In the genomic region with DNA sequence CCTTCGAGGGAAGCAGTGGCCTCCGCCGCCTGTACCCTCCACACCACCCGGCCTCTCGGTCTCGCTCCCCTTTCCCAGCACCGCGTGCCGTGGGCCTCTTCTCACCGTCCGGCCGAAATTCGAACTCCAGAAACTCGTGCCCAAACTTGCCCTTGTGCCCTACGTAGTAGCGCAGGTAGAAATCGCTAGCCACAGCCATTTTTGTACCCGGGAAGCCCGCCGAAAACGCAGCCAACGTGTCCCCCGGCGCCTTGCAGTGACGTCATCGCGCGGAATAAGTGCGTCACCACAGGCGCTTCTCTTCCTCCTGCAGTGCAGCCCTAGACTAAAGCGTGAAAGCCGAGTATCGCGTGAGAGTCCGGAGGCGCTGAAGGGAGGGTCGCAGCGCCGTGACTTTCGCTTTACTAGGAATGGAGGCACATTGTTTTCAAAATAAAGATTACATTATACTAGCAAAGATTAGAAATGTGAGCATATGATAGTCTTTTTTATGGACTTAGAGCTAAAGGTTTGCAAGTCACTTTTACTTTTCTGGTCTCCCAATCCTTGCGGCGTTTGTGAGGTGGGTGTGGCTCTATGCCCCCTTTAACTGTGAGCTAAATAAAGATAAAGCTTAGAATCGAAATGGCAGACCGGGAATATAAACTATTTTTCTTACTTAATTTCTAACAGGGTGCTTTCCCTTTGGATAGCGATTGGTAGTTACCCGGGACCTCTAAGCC, we compare ENCODE assay signal across 8 cellular contexts. TPM values are rescaled to one million over a fixed set of nuclear protein-coding genes. Genes with fewer than 3 reads are reported as not detected.
DNase-seq lines count a peak whose midpoint lies in the region; ATAC-seq and TF ChIP-seq lines count a peak whose summit lies in the region.

Gene MAGOHB (minus strand): TSS at position 276 of the 722 bp plus-strand sequence. CDS start 77 bp downstream, at position 199.

- H3K27me3 ChIP-seq in BJ (ENCODE audit: control insufficient read depth, insufficient read depth, low read length): no peaks in the 10 kb centered on the region

- H3K27me3 Mint-ChIP-seq in activated CD4-positive, alpha-beta T cell treated with anti-CD3 and anti-CD28 coated beads, Interleukin-2, amount 10 ng/mL, durations not matched to agents 7 days and 5 days: peaks cover 12% of the 10 kb centered on the region

- H3K27ac Mint-ChIP-seq in activated CD4-positive, alpha-beta T cell treated with anti-CD3 and anti-CD28 coated beads, Interleukin-2, amount 10 ng/mL, durations not matched to agents 7 days and 5 days: peak within 1 kb of the TSS; percentile 99

- no peaks in the 10 kb centered on the region for H3K9me3 Mint-ChIP-seq in activated CD4-positive, alpha-beta T cell treated with anti-CD3 and anti-CD28 coated beads, Interleukin-2, amount 10 ng/mL, durations not matched to agents 7 days and 5 days

- intact Hi-C loops in left colon (cut with DNase I, micrococcal nuclease): loop anchor here in 1 of 2 donors (10.0 kb wide), 1 partner anchor 111 kb away; the partner anchor contains the start of gene YBX3

- H3K36me3 ChIP-seq in BJ (ENCODE audit: control insufficient read depth, insufficient read depth, low read length): peaks cover 4% of the 10 kb centered on the region; the same call in 1 of the 2 replicates

- peaks cover 30% of the 10 kb centered on the region for H3K4me1 Mint-ChIP-seq in activated CD4-positive, alpha-beta T cell treated with anti-CD3 and anti-CD28 coated beads, Interleukin-2, amount 10 ng/mL, durations not matched to agents 7 days and 5 days

- CTCF ChIA-PET in BJ (lab: Yijun Ruan, JAX): interaction anchor here (0.7 to 2.5 kb wide), 4 partner anchors 12 to 136 kb away, joined by 3 to 6 read pairs (median 4); no protein-coding TSS in a partner anchor
- CTCF ChIA-PET in activated CD4-positive, alpha-beta T cell treated with anti-CD3 and anti-CD28 coated beads, Interleukin-2, amount 10 ng/mL, durations not matched to agents 7 days and 5 days (lab: Charles Lee): no interaction called here

- TF ChIP-seq CTCF in BJ (IDR thresholded peaks at IDR 0.05; ENCODE audit: insufficient read depth, low read depth, low read length): no peak

- ATAC-seq in GM19328 (IDR thresholded peaks at IDR 0.05; ENCODE audit: unreplicated experiment): peak; percentile 95
- ATAC-seq in HG03520 (IDR thresholded peaks at IDR 0.05; ENCODE audit: unreplicated experiment): peak; percentile 97
- ATAC-seq in left colon: peak; percentile 98

- POLR2A ChIA-PET in BJ (lab: Charles Lee): interaction anchor here (0.7 kb wide), 1 partner anchor 121 kb away, joined by 3 read pairs; no protein-coding TSS in a partner anchor
- POLR2A ChIA-PET in activated CD4-positive, alpha-beta T cell treated with anti-CD3 and anti-CD28 coated beads, Interleukin-2, amount 10 ng/mL, durations not matched to agents 7 days and 5 days (lab: Charles Lee): interaction anchor here (0.5 to 0.6 kb wide), 2 partner anchors 963 to 1257 kb away, joined by 3 to 6 read pairs; no protein-coding TSS in a partner anchor

- peaks cover 21% of the 10 kb centered on the region for H3K36me3 Mint-ChIP-seq in activated CD4-positive, alpha-beta T cell treated with anti-CD3 and anti-CD28 coated beads, Interleukin-2, amount 10 ng/mL, durations not matched to agents 7 days and 5 days (ENCODE audit: low read depth)

- H3K4me3 Mint-ChIP-seq in activated CD4-positive, alpha-beta T cell treated with anti-CD3 and anti-CD28 coated beads, Interleukin-2, amount 10 ng/mL, durations not matched to agents 7 days and 5 days: peak within 1 kb of the TSS; percentile 97

- DNase-seq in BJ (ENCODE audit: low read depth) (peak; percentile 58), NCI-H69 (lab: John Stamatoyannopoulos, UW) (peak; percentile 92), cortex of kidney (lab: John Stamatoyannopoulos, UW) (peak; percentile 50), left colon (peak; percentile 95 to 97)
- peak; percentile 98 for DNase-seq in activated CD4-positive, alpha-beta T cell treated with anti-CD3 and anti-CD28 coated beads, Interleukin-2, amount 10 ng/mL, durations not matched to agents 7 days and 5 days
- DNase-seq in stimulated activated CD4-positive, alpha-beta T cell treated with anti-CD3 and anti-CD28 coated beads, Interleukin-1b, Interleukin-23, amount 100 ng/mL, for 48 hours: peak; percentile 97

- peak within 1 kb of the TSS; percentile 65 for H3K4me3 ChIP-seq in BJ (ENCODE audit: low read depth, low read length)

RNA-seq across cellular contexts. Expression of gene MAGOHB, which starts in this region (rescaled TPM):
- 10.0 and 24.6 TPM in 2 replicates for polyA plus RNA-seq in BJ (2011; rRNA removed)
- polyA minus RNA-seq in BJ (2011; rRNA and poly(A)+ RNA removed): 5.7 and 7.7 TPM in 2 replicates
- 10 to 100 TPM; 49.2 to 51.3 TPM for total RNA-seq in activated CD4-positive, alpha-beta T cell treated with anti-CD3 and anti-CD28 coated beads, Interleukin-2, amount 10 ng/mL, durations not matched to agents 7 days and 5 days
- 10 to 100 TPM; 10.4 to 13.4 TPM for total RNA-seq in left colon

Comparison
In these comparisons a context has a peak if more than half of its experiments do, and no peak if none do; other contexts are left out.
1. Peak in every context shown above with its lines: DNase-seq, ATAC-seq and H3K4me3 ChIP-seq.